8 cellular contexts compared by ENCODE assay signal in genomic region chr12:95547522-95548055, GRCh38. TPM values are rescaled to one million over a fixed set of nuclear protein-coding genes. Genes with fewer than 3 reads are reported as not detected.
DNase-seq lines count a peak whose midpoint lies in the region; ATAC-seq and TF ChIP-seq lines count a peak whose summit lies in the region.

No MANE protein-coding gene starts in this region.

- no peaks in the 10 kb centered on the region; the same call in 1 of the 2 replicates for H3K4me1 ChIP-seq in PC-9 (replicated peaks; ENCODE audit: insufficient read depth)
- H3K4me1 ChIP-seq in esophagus squamous epithelium, result peaks cover 0 to 17% (median 0%) of the 10 kb centered on the region in 3 donors
- H3K4me1 ChIP-seq in BE2C, result no peaks in the 10 kb centered on the region

- H3K4me3 ChIP-seq in PC-9 (peak overlapping the region; percentile 57), esophagus squamous epithelium (peak overlapping the region; percentile 53 to 82 (median 64)), BE2C (ENCODE audit: low read depth, low read length) (no peak overlapping the region)

- H3K27ac Mint-ChIP-seq in Calu3 (ENCODE audit: unreplicated experiment), result peak overlapping the region; percentile 81

- no peaks in the 10 kb centered on the region for H3K27me3 Mint-ChIP-seq in Calu3 (ENCODE audit: unreplicated experiment)

- H3K9me2 ChIP-seq in PC-9 (ENCODE audit: insufficient read depth), result no peaks in the 10 kb centered on the region

- H3K27me3 ChIP-seq in PC-9 (ENCODE audit: insufficient read depth, low read depth) (no peaks in the 10 kb centered on the region), esophagus squamous epithelium (peaks cover 0 to 26% (median 2%) of the 10 kb centered on the region in 4 donors), BE2C (peaks cover 60% of the 10 kb centered on the region)

- peaks cover 23% of the 10 kb centered on the region for H3K4me1 Mint-ChIP-seq in Calu3 (ENCODE audit: low read depth, unreplicated experiment)

- no peaks in the 10 kb centered on the region for H4K20me1 ChIP-seq in PC-9 (ENCODE audit: insufficient read depth)

- intact Hi-C loops in Calu3 (cut with micrococcal nuclease; ENCODE audit: unreplicated experiment) (no loop called here), PC-9 (cut with micrococcal nuclease; ENCODE audit: unreplicated experiment) (no loop called here), esophagus squamous epithelium (cut with DNase I) (no loop called here)

- H3K9me3 Mint-ChIP-seq in Calu3 (ENCODE audit: low read depth, unreplicated experiment), result no peaks in the 10 kb centered on the region

- no peaks in the 10 kb centered on the region for H3F3A ChIP-seq in PC-9 (ENCODE audit: insufficient read depth, low read depth)

- peak overlapping the region; percentile 79 for H3K4me2 ChIP-seq in PC-9

- TF ChIP-seq CTCF in Calu3 (IDR thresholded peaks at IDR 0.05; ENCODE audit: unreplicated experiment), result no peak
- no peak for TF ChIP-seq CTCF in PC-9 (conservative IDR thresholded peaks at IDR 0.05)
- no peak for TF ChIP-seq CTCF in esophagus squamous epithelium (IDR thresholded peaks at IDR 0.05)
- no peak for TF ChIP-seq CTCF in omental fat pad (IDR thresholded peaks at IDR 0.05)
- TF ChIP-seq CTCF in BE2C (IDR thresholded peaks at IDR 0.05; ENCODE audit: low read depth, low read length), result no peak

- H3K4me3 Mint-ChIP-seq in Calu3 (ENCODE audit: low read depth, unreplicated experiment), result peak overlapping the region; percentile 83

- TF ChIP-seq POLR2A in esophagus squamous epithelium (IDR thresholded peaks at IDR 0.05), result no peak

- POLR2A ChIA-PET in PC-9 (lab: Charles Lee; ENCODE audit: unreplicated experiment) (no interaction called here), HEK293T (lab: Yijun Ruan, JAX) (interaction anchor here (1.1 kb wide), 1 partner anchor 74 kb away, joined by 5 read pairs; the partner anchor contains the start of gene METAP2)

- H3K27ac ChIP-seq in PC-9 (no peak overlapping the region), esophagus squamous epithelium (peak overlapping the region in 3 of 4 donors; percentile 71 to 80 (median 80))

- peak; percentile 50 for ATAC-seq in omental fat pad (ENCODE audit: low FRiP score)

- TSS peak; percentile 66 for BruUV-seq in Calu3 (replicated peaks; lab: Mats Ljungman, UMichigan)
- TSS peak; percentile 33 for BruUV-seq in PC-9 (replicated peaks; lab: Mats Ljungman, UMichigan)

- peaks cover 23% of the 10 kb centered on the region for H3K36me3 Mint-ChIP-seq in Calu3 (ENCODE audit: insufficient read depth, unreplicated experiment)

- no peak for DNase-seq in Calu3
- peak in 1 of 2 experiments; percentile 46 for DNase-seq in PC-9
- DNase-seq in esophagus squamous epithelium (lab: John Stamatoyannopoulos, UW), result no peak
- DNase-seq in omental fat pad (ENCODE audit: low spot score), result no peak
- DNase-seq in foreskin melanocyte, result no peak
- DNase-seq in BE2C, result no peak
- no peak for DNase-seq in NCI-H2227 (lab: John Stamatoyannopoulos, UW; ENCODE audit: unreplicated experiment)
- DNase-seq in HEK293T (ENCODE audit: extremely low spot score), result no peak

- no peaks in the 10 kb centered on the region for H3K79me2 ChIP-seq in PC-9 (ENCODE audit: low read depth)

- H2AFZ ChIP-seq in PC-9, result peak overlapping the region; percentile 84

- no peaks in the 10 kb centered on the region for H3K36me3 ChIP-seq in PC-9 (ENCODE audit: low read depth)
- H3K36me3 ChIP-seq in esophagus squamous epithelium, result no peaks in the 10 kb centered on the region
- H3K36me3 ChIP-seq in BE2C, result no peaks in the 10 kb centered on the region

- peaks cover 4% of the 10 kb centered on the region; the same call in 1 of the 2 replicates for H3K9me3 ChIP-seq in PC-9 (ENCODE audit: insufficient read depth, low read depth)
- H3K9me3 ChIP-seq in esophagus squamous epithelium, result peaks cover 0 to 9% (median 3%) of the 10 kb centered on the region in 3 donors
- H3K9me3 ChIP-seq in BE2C, result peaks cover 9% of the 10 kb centered on the region; the same call in 1 of the 2 replicates

- CTCF ChIA-PET in Calu3 (lab: Charles Lee) (interaction anchor here (1.1 kb wide), 1 partner anchor 30 kb away, joined by 3 read pairs; no protein-coding TSS in a partner anchor), PC-9 (lab: Charles Lee) (interaction anchor here (0.6 kb wide), 1 partner anchor 23 kb away, joined by 3 read pairs; no protein-coding TSS in a partner anchor), HEK293T (lab: Yijun Ruan, JAX) (interaction anchor here (1.8 kb wide), 1 partner anchor 27 kb away, joined by 5 read pairs; no protein-coding TSS in a partner anchor)

- 30 to 46% methylated on average over 9 of the region's 9 CpGs for WGBS in esophagus squamous epithelium, 2 donors

TF ChIP-seq in HEK293T, 16 proteins besides CTCF, POLR2A, EP300 and RAD21:
- no peak for TF ChIP-seq FOXA1 (IDR thresholded peaks at IDR 0.05)
- TF ChIP-seq TARDBP (IDR thresholded peaks at IDR 0.05), result no peak
- no peak for TF ChIP-seq FOXK2 (IDR thresholded peaks at IDR 0.05)
- TF ChIP-seq ELF4 (IDR thresholded peaks at IDR 0.05), result no peak
- TF ChIP-seq FOXM1 (IDR thresholded peaks at IDR 0.05; ENCODE audit: borderline replicate concordance), result no peak

RNA-seq across cellular contexts. Expression of gene USP44, which starts 3.7 kb away (rescaled TPM):
- total RNA-seq in Calu3 (2022) (13.3 and 14.0 TPM in 2 replicates), PC-9 (2021) (1.0 and 1.3 TPM in 2 replicates), esophagus squamous epithelium (1 to 10 TPM in 1 of 4 donors, under 1 TPM in 3; 0.19 to 5.9 (median 0.50) TPM), omental fat pad (1 to 10 TPM; 1.3 to 4.7 (median 4.0) TPM)
- polyA plus RNA-seq in BE2C (2012; ENCODE audit: insufficient read depth, insufficient read length, low read depth), result 0.31 TPM
